Comparison of ENCODE assay signal across 28 cellular contexts in the genomic region with DNA sequence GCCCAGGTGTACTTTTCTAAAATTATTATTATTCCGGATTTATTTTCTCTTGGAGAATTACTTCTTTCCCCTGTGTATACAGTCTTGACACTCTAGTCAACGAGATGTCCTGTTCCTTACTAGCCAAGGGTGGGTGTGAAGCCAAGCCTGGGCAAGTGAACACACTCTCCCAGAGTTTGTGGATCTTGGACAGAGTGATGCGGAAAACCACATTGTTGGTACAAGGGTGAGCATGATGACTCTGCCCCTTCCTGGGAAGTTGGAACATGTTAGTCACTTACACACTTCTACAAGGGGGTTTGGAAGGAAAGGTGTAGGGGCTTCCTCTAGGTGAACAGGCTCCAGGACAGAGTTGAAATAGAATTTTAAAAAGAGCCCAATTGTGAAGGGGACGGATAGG. TPM values are rescaled to one million over a fixed set of nuclear protein-coding genes. Genes with fewer than 3 reads are reported as not detected.
DNase-seq lines count a peak whose midpoint lies in the region; ATAC-seq, FAIRE-seq and TF ChIP-seq lines count a peak whose summit lies in the region.
"Had no signal": no experiment of that assay in that cellular context is flagged by ENCODE, and none has a peak within 500 bp of the region (broad histone marks: within the 10 kb centered on the region; RNA-seq: fewer than 3 reads in every experiment).

No MANE protein-coding gene starts in this region.

- H2AFZ ChIP-seq in GM23248 (no peak overlapping the region), astrocyte (ENCODE audit: low read depth, low read length) (no peak overlapping the region)
- H2AFZ ChIP-seq: parathyroid adenoma had no signal

- H3K27me3 Mint-ChIP-seq in astrocyte (ENCODE audit: low read depth, unreplicated experiment), result peaks cover 14% of the 10 kb centered on the region
- H3K27me3 Mint-ChIP-seq: CD4-positive, alpha-beta memory T cell; natural killer cell treated with Interleukin-12 subunit alpha and Interleukin-12 subunit beta and Interleukin-15 and Interleukin-18, amount 100 ng/mL, for 72 hours had no signal

- H3K4me3 ChIP-seq in GM23248, result no peak overlapping the region
- no peak overlapping the region for H3K4me3 ChIP-seq in astrocyte (ENCODE audit: insufficient read depth, low read depth, low read length)
- no peak overlapping the region for H3K4me3 ChIP-seq in fibroblast of mammary gland (ENCODE audit: control insufficient read depth, low read depth, low read length)
- H3K4me3 ChIP-seq in skeletal muscle cell (ENCODE audit: low read depth, low read length), result no peak overlapping the region
- no peak overlapping the region for H3K4me3 ChIP-seq in body of pancreas
- H3K4me3 ChIP-seq: gastrocnemius medialis, sigmoid colon had no signal

- H3K4me1 ChIP-seq in GM23248 (ENCODE audit: insufficient read depth) (peaks cover 6% of the 10 kb centered on the region; the same call in 1 of the 2 replicates), astrocyte (ENCODE audit: insufficient read depth, low read length) (peaks cover 6% of the 10 kb centered on the region), body of pancreas (peaks cover 26% of the 10 kb centered on the region)
- H3K4me1 ChIP-seq: gastrocnemius medialis, parathyroid adenoma had no signal

- FAIRE-seq in astrocyte (lab: Jason Lieb, UNC), result no peak
- no peak for FAIRE-seq in H54 (lab: Jason Lieb, UNC)
- FAIRE-seq: endometrium, GM12892, GM19239, H1 had no signal

- H4K20me1 ChIP-seq in GM23248 (ENCODE audit: insufficient read depth) (no peaks in the 10 kb centered on the region), astrocyte (ENCODE audit: insufficient read depth, low read length) (no peaks in the 10 kb centered on the region)

- H3K9me3 ChIP-seq in GM23248 (ENCODE audit: low read depth) (no peaks in the 10 kb centered on the region), astrocyte (ENCODE audit: insufficient read depth, low read depth, low read length) (no peaks in the 10 kb centered on the region), body of pancreas (no peaks in the 10 kb centered on the region)
- H3K9me3 ChIP-seq: gastrocnemius medialis, sigmoid colon had no signal

- H3K4me2 ChIP-seq in GM23248 (ENCODE audit: unreplicated experiment) (no peak overlapping the region), astrocyte (ENCODE audit: low read length) (no peak overlapping the region)

- peaks cover 1% of the 10 kb centered on the region for H3K4me1 Mint-ChIP-seq in astrocyte (ENCODE audit: low read depth, unreplicated experiment)

- H3K9me3 Mint-ChIP-seq in astrocyte (ENCODE audit: unreplicated experiment), result no peaks in the 10 kb centered on the region
- H3K9me3 Mint-ChIP-seq: activated naive CD4-positive, alpha-beta T cell treated with anti-CD3 and anti-CD28 coated beads for 36 hours; activated T-cell treated with anti-CD3 and anti-CD28 coated beads, Interleukin-2, amount 50 U/mL, for 24 hours; CD4-positive, alpha-beta memory T cell; natural killer cell treated with Interleukin-12 subunit alpha and Interleukin-12 subunit beta and Interleukin-15 and Interleukin-18, amount 100 ng/mL, for 72 hours had no signal

- intact Hi-C loops in body of pancreas (cut with DNase I), result loop anchor here (10.0 kb wide), 1 partner anchor 187 kb away; a partner anchor contains a TSS

- in situ Hi-C loops in GM23248 (cut with MboI), result no loop called here

- TF ChIP-seq POLR2A in body of pancreas (IDR thresholded peaks at IDR 0.05) (no peak), H54 (IDR thresholded peaks at IDR 0.05; ENCODE audit: low read depth, low read length) (no peak)

- no peak overlapping the region for H3K9ac ChIP-seq in GM23248
- H3K9ac ChIP-seq in astrocyte (ENCODE audit: low read length), result no peak overlapping the region
- H3K9ac ChIP-seq: parathyroid adenoma had no signal

- no peak overlapping the region for H3K27ac ChIP-seq in GM23248
- H3K27ac ChIP-seq in astrocyte (ENCODE audit: low read depth, low read length), result no peak overlapping the region
- no peak overlapping the region for H3K27ac ChIP-seq in body of pancreas
- H3K27ac ChIP-seq: gastrocnemius medialis, parathyroid adenoma, RWPE1, sigmoid colon had no signal

- H3K27ac Mint-ChIP-seq in astrocyte (ENCODE audit: unreplicated experiment), result no peak overlapping the region
- H3K27ac Mint-ChIP-seq: activated naive CD4-positive, alpha-beta T cell treated with anti-CD3 and anti-CD28 coated beads for 36 hours; activated T-cell treated with anti-CD3 and anti-CD28 coated beads, Interleukin-2, amount 50 U/mL, for 24 hours; CD4-positive, alpha-beta memory T cell; natural killer cell treated with Interleukin-12 subunit alpha and Interleukin-12 subunit beta and Interleukin-15 and Interleukin-18, amount 100 ng/mL, for 72 hours had no signal

- no peak overlapping the region for H3K4me3 Mint-ChIP-seq in astrocyte (ENCODE audit: unreplicated experiment)
- H3K4me3 Mint-ChIP-seq: activated naive CD4-positive, alpha-beta T cell treated with anti-CD3 and anti-CD28 coated beads for 36 hours; activated T-cell treated with anti-CD3 and anti-CD28 coated beads, Interleukin-2, amount 50 U/mL, for 24 hours; CD4-positive, alpha-beta memory T cell; natural killer cell treated with Interleukin-12 subunit alpha and Interleukin-12 subunit beta and Interleukin-15 and Interleukin-18, amount 100 ng/mL, for 72 hours had no signal

- H3K27me3 ChIP-seq in GM23248 (replicated peaks; ENCODE audit: insufficient read depth), result no peaks in the 10 kb centered on the region
- peaks cover 10% of the 10 kb centered on the region for H3K27me3 ChIP-seq in astrocyte (ENCODE audit: insufficient read depth, low read length)
- H3K27me3 ChIP-seq in body of pancreas, result no peaks in the 10 kb centered on the region

- peaks cover 8% of the 10 kb centered on the region; the same call in 1 of the 2 replicates for H3F3A ChIP-seq in GM23248 (ENCODE audit: insufficient read depth)

- no peaks in the 10 kb centered on the region for H3K9me2 ChIP-seq in GM23248 (ENCODE audit: insufficient read depth)

- H3K36me3 ChIP-seq in GM23248 (ENCODE audit: low read depth), result no peaks in the 10 kb centered on the region
- H3K36me3 ChIP-seq in astrocyte (ENCODE audit: insufficient read depth, low read length), result no peaks in the 10 kb centered on the region
- H3K36me3 ChIP-seq in body of pancreas (replicated peaks in 1 of 2; ENCODE audit: insufficient read depth in 1 of 2, low read depth in 2 of 2), result no peaks in the 10 kb centered on the region
- H3K36me3 ChIP-seq: gastrocnemius medialis, sigmoid colon had no signal

- 54 to 57% methylated on average over 4 of the region's 4 CpGs for WGBS in GM23248 (ENCODE audit: low coverage in 1 of 2, low lambda C conversion rate in 2 of 2, missing lambda C conversion rate in 2 of 2), 2 experiments
- WGBS in body of pancreas, 2 donors, result 73 to 76% methylated on average over 4 of the region's 4 CpGs

- ATAC-seq in body of pancreas, result no peak
- ATAC-seq: gastrocnemius medialis; left cardiac atrium; natural killer cell treated with Interleukin-12 subunit alpha and Interleukin-12 subunit beta and Interleukin-15 and Interleukin-18, amount 100 ng/mL, for 72 hours had no signal

- no peak for TF ChIP-seq CTCF in astrocyte (IDR thresholded peaks at IDR 0.05; ENCODE audit: insufficient read depth, low read depth, low read length)
- TF ChIP-seq CTCF in fibroblast of mammary gland (conservative IDR thresholded peaks at IDR 0.05; ENCODE audit: control insufficient read depth, insufficient read depth, low read depth, low read length), result no peak
- TF ChIP-seq CTCF in body of pancreas (IDR thresholded peaks at IDR 0.05), result no peak

- DNase-seq in GM23248, result peak; percentile 33
- peak; percentile 55 for DNase-seq in astrocyte (ENCODE audit: low read depth)
- peak; percentile 66 for DNase-seq in fibroblast of mammary gland (ENCODE audit: low read depth)
- peak; percentile 25 for DNase-seq in skeletal muscle cell (ENCODE audit: low read depth)
- no peak for DNase-seq in SHP77 (lab: John Stamatoyannopoulos, UW)
- no peak for DNase-seq in SKM-1 (lab: John Stamatoyannopoulos, UW; ENCODE audit: unreplicated experiment)
- DNase-seq in body of pancreas, result no peak
- no peak for DNase-seq in H54 (ENCODE audit: insufficient read length, low spot score)
- DNase-seq: activated naive CD4-positive, alpha-beta T cell treated with anti-CD3 and anti-CD28 coated beads for 36 hours; activated T-cell treated with anti-CD3 and anti-CD28 coated beads, Interleukin-2, amount 50 U/mL, for 24 hours; CD4-positive, alpha-beta memory T cell; cortex of kidney; gastrocnemius medialis; KBM-7; left cardiac atrium; NCI-H2081 treated with DMSO at 0.1 percent for 48 hours; NCI-H524 treated with DMSO at 0.1 percent for 48 hours; sigmoid colon; stimulated activated naive CD4-positive, alpha-beta T cell; T1000; trophoblast cell had no signal

- H3K36me3 Mint-ChIP-seq in astrocyte (ENCODE audit: low read depth, unreplicated experiment), result no peaks in the 10 kb centered on the region
- H3K36me3 Mint-ChIP-seq: CD4-positive, alpha-beta memory T cell; natural killer cell treated with Interleukin-12 subunit alpha and Interleukin-12 subunit beta and Interleukin-15 and Interleukin-18, amount 100 ng/mL, for 72 hours had no signal

- H3K79me2 ChIP-seq in GM23248 (ENCODE audit: insufficient read depth) (no peaks in the 10 kb centered on the region), astrocyte (ENCODE audit: insufficient read depth, low read length) (no peaks in the 10 kb centered on the region)
- H3K79me2 ChIP-seq: parathyroid adenoma had no signal

RNA-seq across cellular contexts. Expression of a gene that starts 20.0 kb away (rescaled TPM):
- total RNA-seq in GM23248 (2014; rRNA removed; shearing (Covaris generic)), result not detected in 2 replicates
- not detected in 2 replicates for polyA plus RNA-seq in GM23248 (2016; fragmentation: Nextera tagmentation; extraction: Ambion mirVana)
- total RNA-seq in astrocyte (not detected in 2 replicates), body of pancreas (not detected)
- total RNA-seq: activated naive CD4-positive, alpha-beta T cell treated with anti-CD3 and anti-CD28 coated beads for 36 hours; CD4-positive, alpha-beta memory T cell; left cardiac atrium; natural killer cell treated with Interleukin-12 subunit alpha and Interleukin-12 subunit beta and Interleukin-15 and Interleukin-18, amount 100 ng/mL, for 72 hours had no signal
- polyA plus RNA-seq: CD4-positive, alpha-beta memory T cell had no signal

Comparison
In these comparisons a context has a peak if more than half of its experiments do, and no peak if none do; other contexts are left out.
1. DNase-seq: peak in GM23248 (single experiment), astrocyte (single experiment), fibroblast of mammary gland (single experiment) and skeletal muscle cell (single experiment); none in SHP77 (0 of 2), SKM-1 (single experiment), body of pancreas (0 of 4) and H54 (single experiment).